8 cellular contexts compared by ENCODE assay signal in genomic region chr10:102229810-102230263, GRCh38. TPM values are rescaled to one million over a fixed set of nuclear protein-coding genes. Genes with fewer than 3 reads are reported as not detected.
A peak's percentile ranks its signal among the peaks of the same experiment; 100 is the strongest.
DNase-seq lines count a peak whose midpoint lies in the region; ATAC-seq, FAIRE-seq and TF ChIP-seq lines count a peak whose summit lies in the region.

No MANE protein-coding gene starts in this region.

- FAIRE-seq in G401.6 (lab: Jason Lieb, UNC): peak; percentile 86

- H3K27ac ChIP-seq in RWPE2 (ENCODE audit: poor library complexity, severe bottlenecking): no peak overlapping the region

- DNase-seq in KG1 (lab: John Stamatoyannopoulos, UW) (peak; percentile 78), RWPE2 (ENCODE audit: low spot score) (peak; percentile 84), fibroblast of the aortic adventitia (ENCODE audit: low read depth) (peak; percentile 76)
- peak; percentile 78 for DNase-seq in activated T-helper 9 cell treated with anti-CD3 and anti-CD28 coated beads, Interleukin-2, amount 50 U/mL, for 16 hours (ENCODE audit: low read depth)
- peak; percentile 75 for DNase-seq in stimulated activated naive B cell treated with anti-CD40 and anti-IgM and Interleukin-4, amounts not matched to agents 10 μg/mL and 1 μg/mL and 100 μg/mL, for 72 hours

- H3K27me3 Mint-ChIP-seq in nephron (ENCODE audit: low read depth): peaks cover 80% of the 10 kb centered on the region
- H3K27me3 Mint-ChIP-seq in stimulated activated naive B cell treated with anti-CD40 and anti-IgM and Interleukin-4, amounts not matched to agents 10 μg/mL and 1 μg/mL and 100 μg/mL, for 72 hours: peaks cover 73 to 89% of the 10 kb centered on the region in 2 donors

- H3K4me3 ChIP-seq in RWPE2 (ENCODE audit: severe bottlenecking): peak overlapping the region; percentile 34
- H3K4me3 ChIP-seq in fibroblast of the aortic adventitia (ENCODE audit: low read depth, low read length): peak overlapping the region; percentile 52

- peaks cover 11% of the 10 kb centered on the region for H3K4me1 ChIP-seq in RWPE2 (ENCODE audit: insufficient read depth, poor library complexity, severe bottlenecking)

- peak; percentile 95 for TF ChIP-seq CTCF in RWPE2 (IDR thresholded peaks at IDR 0.05; ENCODE audit: poor library complexity, severe bottlenecking)
- peak; percentile 94 for TF ChIP-seq CTCF in fibroblast of the aortic adventitia (IDR thresholded peaks at IDR 0.05; ENCODE audit: insufficient read depth, low read length)
- peak; percentile 94 to 99 (median 98) for TF ChIP-seq CTCF in nephron (IDR thresholded peaks at IDR 0.05; ENCODE audit: unreplicated experiment in 3 of 3)

- peaks cover 15% of the 10 kb centered on the region for H3K27me3 ChIP-seq in RWPE2 (ENCODE audit: insufficient read depth, poor library complexity, severe bottlenecking)

- H3K4me3 Mint-ChIP-seq in nephron: peak overlapping the region; percentile 72 to 81 (median 79)
- peak overlapping the region; percentile 80 to 86 for H3K4me3 Mint-ChIP-seq in stimulated activated naive B cell treated with anti-CD40 and anti-IgM and Interleukin-4, amounts not matched to agents 10 μg/mL and 1 μg/mL and 100 μg/mL, for 72 hours

- peaks cover 52% of the 10 kb centered on the region for H3K4me1 Mint-ChIP-seq in nephron
- peaks cover 18 to 43% of the 10 kb centered on the region in 2 donors for H3K4me1 Mint-ChIP-seq in stimulated activated naive B cell treated with anti-CD40 and anti-IgM and Interleukin-4, amounts not matched to agents 10 μg/mL and 1 μg/mL and 100 μg/mL, for 72 hours

- H3K36me3 ChIP-seq in RWPE2 (ENCODE audit: low read depth): no peaks in the 10 kb centered on the region

- no peaks in the 10 kb centered on the region for H3K9me3 Mint-ChIP-seq in nephron
- no peaks in the 10 kb centered on the region for H3K9me3 Mint-ChIP-seq in stimulated activated naive B cell treated with anti-CD40 and anti-IgM and Interleukin-4, amounts not matched to agents 10 μg/mL and 1 μg/mL and 100 μg/mL, for 72 hours

- no peaks in the 10 kb centered on the region for H3K36me3 Mint-ChIP-seq in nephron (ENCODE audit: low read depth)
- H3K36me3 Mint-ChIP-seq in stimulated activated naive B cell treated with anti-CD40 and anti-IgM and Interleukin-4, amounts not matched to agents 10 μg/mL and 1 μg/mL and 100 μg/mL, for 72 hours: peaks cover 0 to 1% of the 10 kb centered on the region in 2 donors

- H3K9me3 ChIP-seq in RWPE2 (ENCODE audit: severe bottlenecking): no peaks in the 10 kb centered on the region

- peak overlapping the region in 1 of 3 experiments; percentile 25 for H3K27ac Mint-ChIP-seq in nephron
- peak overlapping the region; percentile 77 for H3K27ac Mint-ChIP-seq in stimulated activated naive B cell treated with anti-CD40 and anti-IgM and Interleukin-4, amounts not matched to agents 10 μg/mL and 1 μg/mL and 100 μg/mL, for 72 hours

- peak; percentile 38 for ATAC-seq in RWPE2 (ENCODE audit: low read depth)
- peak; percentile 67 to 70 for ATAC-seq in stimulated activated naive B cell treated with anti-CD40 and anti-IgM and Interleukin-4, amounts not matched to agents 10 μg/mL and 1 μg/mL and 100 μg/mL, for 72 hours (replicated peaks)
- ATAC-seq in GM18858 (IDR thresholded peaks at IDR 0.05; ENCODE audit: unreplicated experiment): no peak

RNA-seq across cellular contexts. Expression of gene ELOVL3, which starts 3.7 kb away (rescaled TPM):
- 0.09 TPM in 1 of 2 replicates, not detected in the other for total RNA-seq in fibroblast of the aortic adventitia (ENCODE audit: low replicate concordance)

RNA-seq across cellular contexts. Expression of gene PITX3, which starts 11.5 kb away (rescaled TPM):
- not detected in 2 replicates for total RNA-seq in fibroblast of the aortic adventitia (ENCODE audit: low replicate concordance)

RNA-seq across cellular contexts. Expression of gene GBF1, which starts 15.5 kb away (rescaled TPM):
- 21.5 and 52.1 TPM in 2 replicates for total RNA-seq in fibroblast of the aortic adventitia (ENCODE audit: low replicate concordance)
